ENCODE assay signal across 24 cellular contexts in genomic region chr10:45817130-45817859, GRCh38.
"Had no signal": no experiment of that assay in that cellular context is flagged by ENCODE, and none has a peak within 500 bp of the region (broad histone marks: within the 10 kb centered on the region; RNA-seq: fewer than 3 reads in every experiment).

No MANE protein-coding gene starts in this region.

- H3K27me3 ChIP-seq: colonic mucosa, foreskin keratinocyte, gastroesophageal sphincter, heart left ventricle, hepatocyte, left lung had no signal

- H3K4me1 Mint-ChIP-seq: endodermal cell, mesothelial cell of epicardium had no signal

- H3K27ac ChIP-seq: colonic mucosa, epithelial cell of prostate, foreskin keratinocyte, gastroesophageal sphincter, heart left ventricle, hepatocyte, left lung, lower lobe of right lung had no signal

- H3K27ac Mint-ChIP-seq: dendritic cell treated with granulocyte-macrophage colony-stimulating factor and Interleukin-4, amounts not matched to agents 40 ng/mL and 50 ng/mL, for 4 days; endodermal cell; mesothelial cell of epicardium; naive B cell had no signal

- H3K4me2 ChIP-seq: hepatocyte had no signal

- DNase-seq: colonic mucosa; cortex of kidney; effector CD8-positive, alpha-beta T cell; effector memory CD8-positive, alpha-beta T cell; foreskin keratinocyte; heart left ventricle; left cardiac atrium; left lung; left ventricle myocardium superior; lower lobe of right lung; mesenchymal stem cell; mucosa of descending colon; naive B cell had no signal

- H3K4me1 ChIP-seq: colonic mucosa, foreskin keratinocyte, gastroesophageal sphincter, heart left ventricle, left lung, lower lobe of right lung had no signal

- H3K79me2 ChIP-seq: hepatocyte had no signal

- FAIRE-seq: endometrium, frontal cortex, islet of Langerhans, keratinocyte had no signal

- H3K4me3 Mint-ChIP-seq: dendritic cell treated with granulocyte-macrophage colony-stimulating factor and Interleukin-4, amounts not matched to agents 40 ng/mL and 50 ng/mL, for 4 days; effector memory CD8-positive, alpha-beta T cell; endodermal cell; mesothelial cell of epicardium had no signal

- H3K36me3 Mint-ChIP-seq: mesothelial cell of epicardium, naive B cell had no signal

- ATAC-seq: effector memory CD8-positive, alpha-beta T cell; esophagus mucosa; foreskin keratinocyte; gastroesophageal sphincter; heart left ventricle; left cardiac atrium; left lung; left ventricle myocardium superior; lower lobe of right lung; mucosa of descending colon had no signal

- H3K4me3 ChIP-seq: colonic mucosa, gastroesophageal sphincter, heart left ventricle, hepatocyte, left lung, lower lobe of right lung, mucosa of descending colon had no signal

- H3K36me3 ChIP-seq: colonic mucosa, gastroesophageal sphincter, heart left ventricle, left lung, lower lobe of right lung had no signal

- H3K9me3 ChIP-seq: colonic mucosa, gastroesophageal sphincter, heart left ventricle, lower lobe of right lung, mucosa of descending colon had no signal

- H2AFZ ChIP-seq: hepatocyte had no signal

- H3K9me3 Mint-ChIP-seq: effector memory CD8-positive, alpha-beta T cell had no signal

- H3K27me3 Mint-ChIP-seq: dendritic cell treated with granulocyte-macrophage colony-stimulating factor and Interleukin-4, amounts not matched to agents 40 ng/mL and 50 ng/mL, for 4 days had no signal
